In the genomic region with DNA sequence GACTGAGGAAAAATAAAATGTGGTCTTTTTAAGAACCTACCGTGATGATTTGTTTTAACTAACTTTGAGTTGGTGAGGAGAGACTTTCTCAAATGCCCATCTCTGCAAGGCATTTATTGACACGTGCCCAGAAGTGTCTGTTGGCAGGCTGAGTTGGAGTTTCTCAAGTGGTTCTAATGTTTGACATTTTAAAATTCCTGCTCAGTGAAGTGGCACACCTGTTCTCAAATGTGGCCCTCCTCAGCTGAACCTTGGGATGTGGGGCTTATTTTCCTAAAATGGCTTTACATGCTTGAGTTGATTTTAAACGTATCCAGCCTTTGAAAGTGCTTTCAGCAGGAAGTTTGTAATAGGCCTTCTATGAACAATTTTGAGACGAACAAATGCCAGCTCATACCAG, we compare ENCODE assay signal across 12 cellular contexts. TPM values are rescaled to one million over a fixed set of nuclear protein-coding genes. Genes with fewer than 3 reads are reported as not detected.
A peak's percentile ranks its signal among the peaks of the same experiment; 100 is the strongest.
DNase-seq lines count a peak whose midpoint lies in the region; ATAC-seq and TF ChIP-seq lines count a peak whose summit lies in the region.
"Had no signal": no experiment of that assay in that cellular context is flagged by ENCODE, and none has a peak within 500 bp of the region (broad histone marks: within the 10 kb centered on the region; RNA-seq: fewer than 3 reads in every experiment).

No MANE protein-coding gene starts in this region.

- ATAC-seq in HG02981 (IDR thresholded peaks at IDR 0.05; ENCODE audit: unreplicated experiment) = no peak
- ATAC-seq in HG03342 (IDR thresholded peaks at IDR 0.05; ENCODE audit: unreplicated experiment) = no peak

- H3K27ac ChIP-seq in esophagus squamous epithelium = peak overlapping the region; percentile 87 to 94 (median 90)
- H3K27ac ChIP-seq in rectal smooth muscle tissue (ENCODE audit: low read depth, low read length) = peak overlapping the region; percentile 96
- H3K27ac ChIP-seq: VCaP had no signal

- H3K9ac ChIP-seq in rectal smooth muscle tissue (ENCODE audit: low read length) = no peak overlapping the region

- no peak for TF ChIP-seq CTCF in esophagus squamous epithelium (IDR thresholded peaks at IDR 0.05)

- H3K36me3 ChIP-seq in esophagus squamous epithelium = no peaks in the 10 kb centered on the region
- H3K36me3 ChIP-seq in rectal smooth muscle tissue (ENCODE audit: control insufficient read depth, insufficient read depth, low read length) = no peaks in the 10 kb centered on the region

- no peaks in the 10 kb centered on the region for H3K27me3 ChIP-seq in esophagus squamous epithelium
- no peaks in the 10 kb centered on the region for H3K27me3 ChIP-seq in rectal smooth muscle tissue (ENCODE audit: control insufficient read depth, insufficient read depth, low read length)

- no peaks in the 10 kb centered on the region for H3K9me3 ChIP-seq in esophagus squamous epithelium

- intact Hi-C loops in esophagus squamous epithelium (cut with DNase I) = no loop called here

- WGBS in esophagus squamous epithelium, 2 donors = 14 to 19% methylated on average over 4 of the region's 4 CpGs

- H3K4me1 ChIP-seq in esophagus squamous epithelium (peaks cover 5 to 66% (median 17%) of the 10 kb centered on the region in 3 donors), rectal smooth muscle tissue (ENCODE audit: control insufficient read depth, insufficient read depth, low read length) (peaks cover 4% of the 10 kb centered on the region)

- H3K4me3 ChIP-seq in esophagus squamous epithelium (peak overlapping the region in 2 of 4 donors; percentile 63 to 73), rectal smooth muscle tissue (ENCODE audit: low read length) (no peak overlapping the region)

- DNase-seq in DMS53 (lab: John Stamatoyannopoulos, UW) (peak; percentile 47), NCI-H187 (lab: John Stamatoyannopoulos, UW) (peak; percentile 8 to 37), esophagus squamous epithelium (lab: John Stamatoyannopoulos, UW) (no peak), GM19238 (ENCODE audit: insufficient read length, low spot score) (no peak), GOT3 (lab: John Stamatoyannopoulos, UW) (no peak)
- DNase-seq: central memory CD4-positive, alpha-beta T cell; NCI-H1436 treated with DMSO at 0.1 percent for 48 hours had no signal

- TF ChIP-seq POLR2A in esophagus squamous epithelium (IDR thresholded peaks at IDR 0.05) = no peak

RNA-seq across cellular contexts. Expression of gene CAVIN2, which starts 0.9 kb away (rescaled TPM):
- 10 to 100 TPM; 12.4 to 50.7 (median 16.6) TPM for total RNA-seq in esophagus squamous epithelium
- total RNA-seq: B cell had no signal

Comparison
In these comparisons a context has a peak if more than half of its experiments do, and no peak if none do; other contexts are left out.
1. DNase-seq: peak in DMS53 (single experiment) and NCI-H187 (2 of 2); none in esophagus squamous epithelium (single experiment), GM19238 (single experiment) and GOT3 (single experiment).